ENCODE assay signal across 9 cellular contexts in genomic region chr11:70606951-70607330, GRCh38.
"Had no signal": no experiment of that assay in that cellular context is flagged by ENCODE, and none has a peak within 500 bp of the region (broad histone marks: within the 10 kb centered on the region; RNA-seq: fewer than 3 reads in every experiment).

No MANE protein-coding gene starts in this region.

- H3K27ac ChIP-seq: HL-60 had no signal

- H3K4me3 Mint-ChIP-seq: GM23338, HFFc6 had no signal

- H3K9me3 Mint-ChIP-seq: GM23338 had no signal

- H3K4me3 ChIP-seq: GM23338, HAP-1, K562 had no signal

- H3K9me3 ChIP-seq: HAP-1 had no signal

- H3K4me1 ChIP-seq: HAP-1 had no signal

- ATAC-seq: GM23338, HCT116, K562 had no signal

- H3K27ac Mint-ChIP-seq: GM23338, HFFc6 had no signal

- H3K36me3 ChIP-seq: HAP-1 had no signal

- DNase-seq: H7, HFFc6, IMR-90, KG1 had no signal

- FAIRE-seq: K562 had no signal
